Comparison of ENCODE assay signal across 1 cellular context in the genomic region with DNA sequence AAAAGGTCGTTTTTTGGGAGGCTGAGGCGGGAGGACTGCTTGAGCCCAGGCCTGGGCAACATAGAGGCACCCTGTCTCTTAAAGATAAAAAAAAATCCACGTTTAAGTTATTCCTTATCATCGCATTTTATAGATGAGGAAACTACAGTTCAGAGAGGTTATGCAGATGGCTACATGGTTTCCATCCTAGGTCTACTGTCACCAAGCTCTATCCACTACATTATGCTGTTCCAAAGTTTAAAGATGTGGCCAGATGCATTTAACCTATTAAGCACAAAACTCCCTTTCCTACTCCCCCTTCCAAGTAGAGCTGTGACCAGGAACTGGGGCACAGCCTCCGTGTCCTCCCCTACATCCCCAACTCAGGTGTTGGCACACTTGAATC.
TF ChIP-seq lines count a peak whose summit lies in the region.

No MANE protein-coding gene starts in this region.

TF ChIP-seq in HepG2, 621 proteins besides CTCF, POLR2A, EP300 and RAD21:
- TF ChIP-seq, protein P1, sequence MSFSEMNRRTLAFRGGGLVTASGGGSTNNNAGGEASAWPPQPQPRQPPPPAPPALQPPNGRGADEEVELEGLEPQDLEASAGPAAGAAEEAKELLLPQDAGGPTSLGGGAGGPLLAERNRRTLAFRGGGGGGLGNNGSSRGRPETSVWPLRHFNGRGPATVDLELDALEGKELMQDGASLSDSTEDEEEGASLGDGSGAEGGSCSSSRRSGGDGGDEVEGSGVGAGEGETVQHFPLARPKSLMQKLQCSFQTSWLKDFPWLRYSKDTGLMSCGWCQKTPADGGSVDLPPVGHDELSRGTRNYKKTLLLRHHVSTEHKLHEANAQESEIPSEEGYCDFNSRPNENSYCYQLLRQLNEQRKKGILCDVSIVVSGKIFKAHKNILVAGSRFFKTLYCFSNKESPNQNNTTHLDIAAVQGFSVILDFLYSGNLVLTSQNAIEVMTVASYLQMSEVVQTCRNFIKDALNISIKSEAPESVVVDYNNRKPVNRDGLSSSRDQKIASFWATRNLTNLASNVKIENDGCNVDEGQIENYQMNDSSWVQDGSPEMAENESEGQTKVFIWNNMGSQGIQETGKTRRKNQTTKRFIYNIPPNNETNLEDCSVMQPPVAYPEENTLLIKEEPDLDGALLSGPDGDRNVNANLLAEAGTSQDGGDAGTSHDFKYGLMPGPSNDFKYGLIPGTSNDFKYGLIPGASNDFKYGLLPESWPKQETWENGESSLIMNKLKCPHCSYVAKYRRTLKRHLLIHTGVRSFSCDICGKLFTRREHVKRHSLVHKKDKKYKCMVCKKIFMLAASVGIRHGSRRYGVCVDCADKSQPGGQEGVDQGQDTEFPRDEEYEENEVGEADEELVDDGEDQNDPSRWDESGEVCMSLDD (CRISPR knock-in tag; IDR thresholded peaks at IDR 0.05; ENCODE audit: borderline replicate concordance) = no peak
- TF ChIP-seq ZNF83 (CRISPR knock-in tag; IDR thresholded peaks at IDR 0.05; ENCODE audit: borderline replicate concordance) = no peak
- no peak for TF ChIP-seq SP5 (CRISPR knock-in tag; IDR thresholded peaks at IDR 0.05; ENCODE audit: borderline replicate concordance, low read depth)
- no peak for TF ChIP-seq ZNF839 (CRISPR knock-in tag; IDR thresholded peaks at IDR 0.05; ENCODE audit: borderline replicate concordance)
